26 cellular contexts compared by ENCODE assay signal in the genomic region with DNA sequence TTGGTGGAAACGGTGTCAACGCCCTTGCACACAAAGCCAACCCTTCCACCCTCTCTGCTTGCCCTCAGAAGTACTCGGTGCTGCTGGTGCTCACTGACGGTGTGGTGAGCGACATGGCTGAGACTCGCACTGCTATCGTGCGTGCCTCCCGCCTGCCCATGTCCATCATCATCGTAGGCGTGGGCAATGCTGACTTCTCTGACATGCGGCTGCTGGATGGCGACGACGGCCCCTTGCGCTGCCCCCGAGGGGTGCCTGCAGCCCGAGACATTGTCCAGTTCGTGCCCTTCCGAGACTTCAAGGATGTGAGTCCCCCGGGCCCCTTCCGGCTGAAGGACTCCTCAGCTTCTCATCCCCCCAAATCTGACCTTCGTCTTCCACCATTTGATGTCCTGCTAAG. TPM values are rescaled to one million over a fixed set of nuclear protein-coding genes. Genes with fewer than 3 reads are reported as not detected.
DNase-seq lines count a peak whose midpoint lies in the region; ATAC-seq and TF ChIP-seq lines count a peak whose summit lies in the region.
"Had no signal": no experiment of that assay in that cellular context is flagged by ENCODE, and none has a peak within 500 bp of the region (broad histone marks: within the 10 kb centered on the region; RNA-seq: fewer than 3 reads in every experiment).

No MANE protein-coding gene starts in this region.

- H2BK12ac ChIP-seq in neuronal stem cell (ENCODE audit: low read length) = peak overlapping the region; percentile 93

- H3K9me3 Mint-ChIP-seq in activated naive CD4-positive, alpha-beta T cell treated with anti-CD3 and anti-CD28 coated beads, Interleukin-2, amount 50 U/mL, for 24 hours = no peaks in the 10 kb centered on the region
- no peaks in the 10 kb centered on the region for H3K9me3 Mint-ChIP-seq in WTC11
- H3K9me3 Mint-ChIP-seq in glutamatergic neuron (ENCODE audit: unreplicated experiment) = peaks cover 26% of the 10 kb centered on the region
- H3K9me3 Mint-ChIP-seq: CD4-positive, alpha-beta T cell; CD8-positive, alpha-beta memory T cell; HFFc6 had no signal

- no peak for ATAC-seq in WTC11
- ATAC-seq: A549, GM12878 had no signal

- no peaks in the 10 kb centered on the region for H3K27me3 Mint-ChIP-seq in activated naive CD4-positive, alpha-beta T cell treated with anti-CD3 and anti-CD28 coated beads, Interleukin-2, amount 50 U/mL, for 24 hours
- H3K27me3 Mint-ChIP-seq in WTC11 (ENCODE audit: low read depth) (peaks cover 6% of the 10 kb centered on the region), glutamatergic neuron (ENCODE audit: unreplicated experiment) (peaks cover 35% of the 10 kb centered on the region)
- H3K27me3 Mint-ChIP-seq: CD4-positive, alpha-beta T cell had no signal

- peak overlapping the region; percentile 67 for H2BK5ac ChIP-seq in neuronal stem cell (ENCODE audit: low read length)

- peak overlapping the region; percentile 48 for H4K91ac ChIP-seq in neuronal stem cell (ENCODE audit: low read depth, low read length, poor library complexity)

- H3K4me2 ChIP-seq in neuronal stem cell (ENCODE audit: insufficient read depth, low read length, poor library complexity, severe bottlenecking) = no peak overlapping the region
- H3K4me2 ChIP-seq: A549 had no signal

- H2BK120ac ChIP-seq in neuronal stem cell (ENCODE audit: low read depth, low read length) = no peak overlapping the region

- peak overlapping the region; percentile 52 for H3K27ac Mint-ChIP-seq in activated naive CD4-positive, alpha-beta T cell treated with anti-CD3 and anti-CD28 coated beads, Interleukin-2, amount 50 U/mL, for 24 hours
- no peak overlapping the region; the same call in 1 of the 2 replicates for H3K27ac Mint-ChIP-seq in WTC11
- H3K27ac Mint-ChIP-seq in glutamatergic neuron (ENCODE audit: unreplicated experiment) = peak overlapping the region; percentile 99
- H3K27ac Mint-ChIP-seq: CD14-positive monocyte; CD4-positive, alpha-beta T cell; HFFc6 had no signal

- peak overlapping the region; percentile 86 for H3K14ac ChIP-seq in neuronal stem cell (ENCODE audit: low read length)

- CTCF ChIA-PET in WTC11 (lab: Charles Lee) = interaction anchor here (2.1 to 2.5 kb wide), 3 partner anchors 13 to 84 kb away, joined by 6 to 17 read pairs (median 14); a partner anchor contains a TSS

- H2AFZ ChIP-seq in neuronal stem cell (ENCODE audit: low read length) = no peak overlapping the region
- H2AFZ ChIP-seq: GM23248 had no signal

- no peak for TF ChIP-seq CTCF in WTC11 (IDR thresholded peaks at IDR 0.05)
- TF ChIP-seq CTCF in glutamatergic neuron (IDR thresholded peaks at IDR 0.05; ENCODE audit: partially characterized antibody, unreplicated experiment) = no peak

- H3K27me3 ChIP-seq in neuronal stem cell (ENCODE audit: control insufficient read depth in 3 of 3, insufficient read depth in 3 of 3, low read depth in 1 of 3, low read length in 3 of 3) = peaks cover 0 to 70% (median 10%) of the 10 kb centered on the region in 3 experiments
- H3K27me3 ChIP-seq: BE2C had no signal

- peak overlapping the region; percentile 26 for H3K23ac ChIP-seq in neuronal stem cell (ENCODE audit: low read depth, low read length, poor library complexity)

- H2AK5ac ChIP-seq in neuronal stem cell (ENCODE audit: low read depth, low read length) = peak overlapping the region; percentile 85

- H3K27ac ChIP-seq in neuronal stem cell (replicated peaks; ENCODE audit: low read length) = no peak overlapping the region
- H3K27ac ChIP-seq: A549; BLaER1 treated with 17β-estradiol and CSF1 and Interleukin-3, amounts not matched to agents 10 nM and 100 nM; GM23248 had no signal

- H3K4ac ChIP-seq in neuronal stem cell (ENCODE audit: low read length) = no peak overlapping the region

- H3K79me1 ChIP-seq in neuronal stem cell (ENCODE audit: low read depth, low read length) = no peaks in the 10 kb centered on the region

- H2BK15ac ChIP-seq in neuronal stem cell (ENCODE audit: low read length) = peak overlapping the region; percentile 54

- peaks cover 16% of the 10 kb centered on the region for H3K4me1 Mint-ChIP-seq in activated naive CD4-positive, alpha-beta T cell treated with anti-CD3 and anti-CD28 coated beads, Interleukin-2, amount 50 U/mL, for 24 hours
- H3K4me1 Mint-ChIP-seq in WTC11 (peaks cover 33% of the 10 kb centered on the region), glutamatergic neuron (ENCODE audit: low read depth, unreplicated experiment) (peaks cover 40% of the 10 kb centered on the region)

- H3K36me3 Mint-ChIP-seq in activated naive CD4-positive, alpha-beta T cell treated with anti-CD3 and anti-CD28 coated beads, Interleukin-2, amount 50 U/mL, for 24 hours = no peaks in the 10 kb centered on the region
- H3K36me3 Mint-ChIP-seq in WTC11 (no peaks in the 10 kb centered on the region), glutamatergic neuron (ENCODE audit: unreplicated experiment) (no peaks in the 10 kb centered on the region)

- no peak overlapping the region for H3K4me3 ChIP-seq in neuronal stem cell (ENCODE audit: low read length in 2 of 2)
- H3K4me3 ChIP-seq: A549; BLaER1 treated with 17β-estradiol and CSF1 and Interleukin-3, amounts not matched to agents 10 nM and 100 nM; GM12878; GM23248; HAP-1 had no signal

- no peaks in the 10 kb centered on the region for H3K36me3 ChIP-seq in neuronal stem cell (replicated peaks in 1 of 2; ENCODE audit: control insufficient read depth in 2 of 2, insufficient read depth in 2 of 2, low read length in 2 of 2)
- H3K36me3 ChIP-seq: BE2C; BLaER1 treated with 17β-estradiol and CSF1 and Interleukin-3, amounts not matched to agents 10 nM and 100 nM; HAP-1 had no signal

- H3K9me3 ChIP-seq in neuronal stem cell (replicated peaks in 1 of 2; ENCODE audit: control insufficient read depth in 2 of 2, insufficient read depth in 1 of 2, low read depth in 1 of 2, low read length in 2 of 2) = no peaks in the 10 kb centered on the region
- H3K9me3 ChIP-seq: A549; BE2C; BLaER1 treated with 17β-estradiol and CSF1 and Interleukin-3, amounts not matched to agents 10 nM and 100 nM; HAP-1 had no signal

- WGBS in neuronal stem cell (ENCODE audit: extremely low coverage in 2 of 2, insufficient read length in 2 of 2, insufficient replicate concordance in 1 of 2), 2 donors = no CpG with 5 or more reads among the region's 23 CpGs

- H3K4me3 Mint-ChIP-seq in activated naive CD4-positive, alpha-beta T cell treated with anti-CD3 and anti-CD28 coated beads, Interleukin-2, amount 50 U/mL, for 24 hours = no peak overlapping the region
- H3K4me3 Mint-ChIP-seq in WTC11 = no peak overlapping the region
- no peak overlapping the region for H3K4me3 Mint-ChIP-seq in glutamatergic neuron (ENCODE audit: unreplicated experiment)
- H3K4me3 Mint-ChIP-seq: CD14-positive monocyte; CD4-positive, alpha-beta T cell; HFFc6 had no signal

- H3K18ac ChIP-seq in neuronal stem cell (ENCODE audit: low read length) = peak overlapping the region; percentile 54

- no peak for DNase-seq in activated naive CD4-positive, alpha-beta T cell treated with anti-CD3 and anti-CD28 coated beads, Interleukin-2, amount 50 U/mL, for 16 hours
- DNase-seq in WTC11 (ENCODE audit: low spot score) = no peak
- DNase-seq in glutamatergic neuron = no peak
- no peak for DNase-seq in neuronal stem cell (ENCODE audit: low spot score)
- DNase-seq in NCI-H1105 treated with DMSO at 0.1 percent for 48 hours (lab: John Stamatoyannopoulos, UW) = no peak
- no peak for DNase-seq in NCI-H1694 treated with DMSO at 0.1 percent for 48 hours (lab: John Stamatoyannopoulos, UW)
- DNase-seq in activated CD8-positive, alpha-beta memory T cell treated with anti-CD3 and anti-CD28 coated beads, Interleukin-2, amount 50 U/mL, for 4 hours = no peak
- DNase-seq: 8988T; ACHN; AML-193; BE2C; CD4-positive, alpha-beta T cell; CD8-positive, alpha-beta memory T cell; DMS 273 treated with DMSO at 0.1 percent for 48 hours; DMS79; EL; GDM1; GM23248; HFFc6 had no signal

- no peak overlapping the region for H4K8ac ChIP-seq in neuronal stem cell (ENCODE audit: low read depth, low read length)

- POLR2A ChIA-PET in WTC11 (lab: Charles Lee) = no interaction called here

- H3K9ac ChIP-seq in neuronal stem cell (ENCODE audit: low read depth, low read length, poor library complexity) = peak overlapping the region; percentile 25
- H3K9ac ChIP-seq: BLaER1 treated with 17β-estradiol and CSF1 and Interleukin-3, amounts not matched to agents 10 nM and 100 nM; GM23248 had no signal

- peaks cover 25 to 33% of the 10 kb centered on the region in 2 donors for H3K4me1 ChIP-seq in neuronal stem cell (ENCODE audit: control insufficient read depth in 2 of 2, insufficient read depth in 1 of 2, low read depth in 1 of 2, low read length in 2 of 2)
- H3K4me1 ChIP-seq: HAP-1 had no signal

TF ChIP-seq in WTC11, 78 proteins besides CTCF, POLR2A, EP300 and RAD21 (continues in another document):
- TF ChIP-seq, protein P1, sequence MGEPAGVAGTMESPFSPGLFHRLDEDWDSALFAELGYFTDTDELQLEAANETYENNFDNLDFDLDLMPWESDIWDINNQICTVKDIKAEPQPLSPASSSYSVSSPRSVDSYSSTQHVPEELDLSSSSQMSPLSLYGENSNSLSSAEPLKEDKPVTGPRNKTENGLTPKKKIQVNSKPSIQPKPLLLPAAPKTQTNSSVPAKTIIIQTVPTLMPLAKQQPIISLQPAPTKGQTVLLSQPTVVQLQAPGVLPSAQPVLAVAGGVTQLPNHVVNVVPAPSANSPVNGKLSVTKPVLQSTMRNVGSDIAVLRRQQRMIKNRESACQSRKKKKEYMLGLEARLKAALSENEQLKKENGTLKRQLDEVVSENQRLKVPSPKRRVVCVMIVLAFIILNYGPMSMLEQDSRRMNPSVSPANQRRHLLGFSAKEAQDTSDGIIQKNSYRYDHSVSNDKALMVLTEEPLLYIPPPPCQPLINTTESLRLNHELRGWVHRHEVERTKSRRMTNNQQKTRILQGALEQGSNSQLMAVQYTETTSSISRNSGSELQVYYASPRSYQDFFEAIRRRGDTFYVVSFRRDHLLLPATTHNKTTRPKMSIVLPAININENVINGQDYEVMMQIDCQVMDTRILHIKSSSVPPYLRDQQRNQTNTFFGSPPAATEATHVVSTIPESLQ (CRISPR knock-in tag; IDR thresholded peaks at IDR 0.05) = no peak

RNA-seq across cellular contexts. Expression of a gene that starts 5.7 kb away (rescaled TPM):
- total RNA-seq in WTC11 (2021) (not detected in 3 replicates), glutamatergic neuron (ENCODE audit: unreplicated experiment) (0.44 TPM)
- not detected for polyA plus RNA-seq in neuronal stem cell (2013, experiment 1 of 2)
- polyA plus RNA-seq in neuronal stem cell (2013, experiment 2 of 2) = not detected
- total RNA-seq: CD4-positive, alpha-beta T cell; CD8-positive, alpha-beta memory T cell; GM23248; H4; HFFc6 had no signal
- polyA plus RNA-seq: A549; CD14-positive monocyte; CD8-positive, alpha-beta memory T cell; GM23248 had no signal

RNA-seq across cellular contexts. Expression of a gene that starts 17.0 kb away (rescaled TPM):
- total RNA-seq in WTC11 (2021) (51.2 to 67.0 TPM (median 59.2 TPM) in 3 replicates), glutamatergic neuron (ENCODE audit: unreplicated experiment) (99.9 TPM)
- 15.2 TPM for polyA plus RNA-seq in neuronal stem cell (2013, experiment 1 of 2)
- 15.1 TPM for polyA plus RNA-seq in neuronal stem cell (2013, experiment 2 of 2)

RNA-seq across cellular contexts. Expression of a gene that starts 25.3 kb away (rescaled TPM):
- total RNA-seq in WTC11 (2021) (10.6 to 13.0 TPM (median 11.4 TPM) in 3 replicates), glutamatergic neuron (ENCODE audit: unreplicated experiment) (108 TPM)
- 0.96 TPM for polyA plus RNA-seq in neuronal stem cell (2013, experiment 1 of 2)
- polyA plus RNA-seq in neuronal stem cell (2013, experiment 2 of 2) = 0.98 TPM
- total RNA-seq: GM23248, HFFc6 had no signal
- polyA plus RNA-seq: CD14-positive monocyte, GM23248 had no signal

RNA-seq across cellular contexts. Expression of a gene that starts 37.5 kb away (rescaled TPM):
- total RNA-seq in WTC11 (2021) (73.6 to 90.2 TPM (median 77.3 TPM) in 3 replicates), glutamatergic neuron (ENCODE audit: unreplicated experiment) (54.1 TPM)
- polyA plus RNA-seq in neuronal stem cell (2013, experiment 1 of 2) = 31.3 TPM
- polyA plus RNA-seq in neuronal stem cell (2013, experiment 2 of 2) = 30.9 TPM

RNA-seq across cellular contexts. Expression of a gene that starts 37.7 kb away (rescaled TPM):
- total RNA-seq in WTC11 (2021) (1.3 to 2.3 TPM (median 1.6 TPM) in 3 replicates), glutamatergic neuron (ENCODE audit: unreplicated experiment) (3.7 TPM)
- polyA plus RNA-seq in neuronal stem cell (2013, experiment 1 of 2) = 1.2 TPM
- 0.97 TPM for polyA plus RNA-seq in neuronal stem cell (2013, experiment 2 of 2)
